ENCODE assay signal across 1 cellular context in the genomic region with DNA sequence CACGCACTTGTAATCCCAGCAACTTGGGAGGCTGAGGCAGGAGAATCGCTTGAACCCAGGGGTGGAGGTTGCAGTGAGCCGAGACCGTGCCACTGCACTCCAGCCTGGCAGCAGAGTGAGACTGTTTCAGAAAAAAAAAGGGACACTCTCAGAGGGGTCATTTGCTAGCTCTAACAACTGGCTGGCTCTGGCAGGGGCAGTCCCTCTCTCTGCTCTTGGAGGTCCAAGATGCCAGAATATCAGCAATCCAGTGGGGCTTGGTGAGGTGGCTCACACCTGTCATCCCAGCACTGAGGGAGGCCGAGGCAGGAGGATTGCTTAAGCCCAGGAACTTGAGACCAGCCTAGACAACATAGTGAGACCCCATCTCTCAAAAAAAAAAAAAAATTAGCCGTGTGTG.
A peak's percentile ranks its signal among the peaks of the same experiment; 100 is the strongest.
TF ChIP-seq lines count a peak whose summit lies in the region.

No MANE protein-coding gene starts in this region.

TF ChIP-seq in K562, 482 proteins besides CTCF, POLR2A, EP300 and RAD21:
- TF ChIP-seq SUPT5H (IDR thresholded peaks at IDR 0.05) (0 out of 2 replicates have a peak, but pooled peaks have one; percentile 7), MED1 (CRISPR knock-in tag; IDR thresholded peaks at IDR 0.05; ENCODE audit: borderline replicate concordance) (no peak)
TF ChIP-seq in K562: peak in this region for 1.
